In genomic region chr17:8015957-8016631, GRCh38 we compare ENCODE assay signal across 8 cellular contexts. TPM values are rescaled to one million over a fixed set of nuclear protein-coding genes. Genes with fewer than 3 reads are reported as not detected.
A peak's percentile ranks its signal among the peaks of the same experiment; 100 is the strongest.
DNase-seq lines count a peak whose midpoint lies in the region; ATAC-seq and TF ChIP-seq lines count a peak whose summit lies in the region.

No MANE protein-coding gene starts in this region.

- H3F3A ChIP-seq in PC-9 (ENCODE audit: insufficient read depth, low read depth): 0 out of 2 replicates have a peak, but pooled peaks cover 3% of the 10 kb centered on the region

- no peak overlapping the region for H3K27ac ChIP-seq in ACC112 (ENCODE audit: low read depth, low read length)
- no peak overlapping the region for H3K27ac ChIP-seq in PC-9
- H3K27ac ChIP-seq in effector memory CD4-positive, alpha-beta T cell (ENCODE audit: insufficient read depth, low read length, poor library complexity, severe bottlenecking): no peak overlapping the region
- no peak overlapping the region for H3K27ac ChIP-seq in muscle layer of colon (ENCODE audit: low read depth, low read length)
- H3K27ac ChIP-seq in vagina: no peak overlapping the region

- no peaks in the 10 kb centered on the region for H3K79me2 ChIP-seq in ACC112 (ENCODE audit: control insufficient read depth, insufficient read depth, low read length, unreplicated experiment)
- no peaks in the 10 kb centered on the region for H3K79me2 ChIP-seq in PC-9 (ENCODE audit: low read depth)

- H2AFZ ChIP-seq in ACC112 (ENCODE audit: low read length, unreplicated experiment) (peak overlapping the region; percentile 74), PC-9 (peak overlapping the region; percentile 79)

- H3K4me2 ChIP-seq in PC-9: peak overlapping the region; percentile 82

- no peak for TF ChIP-seq POLR2A in vagina (IDR thresholded peaks at IDR 0.05)

- H3K27me3 ChIP-seq in ACC112 (ENCODE audit: insufficient read depth, low read length): no peaks in the 10 kb centered on the region
- H3K27me3 ChIP-seq in PC-9 (ENCODE audit: insufficient read depth, low read depth): no peaks in the 10 kb centered on the region
- no peaks in the 10 kb centered on the region for H3K27me3 ChIP-seq in effector memory CD4-positive, alpha-beta T cell (replicated peaks; ENCODE audit: control insufficient read depth, insufficient read depth, low read length, poor library complexity, severe bottlenecking)
- peaks cover 7 to 29% of the 10 kb centered on the region in 2 donors for H3K27me3 ChIP-seq in muscle layer of colon (ENCODE audit: control insufficient read depth in 1 of 2, insufficient read depth in 2 of 2, low read length in 2 of 2)
- H3K27me3 ChIP-seq in vagina: no peaks in the 10 kb centered on the region

- no peaks in the 10 kb centered on the region for H3K9me3 ChIP-seq in PC-9 (ENCODE audit: insufficient read depth, low read depth)
- no peaks in the 10 kb centered on the region for H3K9me3 ChIP-seq in effector memory CD4-positive, alpha-beta T cell (ENCODE audit: control insufficient read depth, low read length)
- no peaks in the 10 kb centered on the region for H3K9me3 ChIP-seq in muscle layer of colon (ENCODE audit: low read length)
- no peaks in the 10 kb centered on the region for H3K9me3 ChIP-seq in vagina

- no peaks in the 10 kb centered on the region for H3K9me2 ChIP-seq in PC-9 (ENCODE audit: insufficient read depth)

- CTCF ChIA-PET in PC-9 (lab: Charles Lee): interaction anchor here (0.5 to 2.5 kb wide), 3 partner anchors 25 to 248 kb away, joined by 4 to 9 read pairs (median 5); no protein-coding TSS in a partner anchor

- DNase-seq in PC-9 (peak in 1 of 2 experiments; percentile 47), vagina (ENCODE audit: extremely low spot score in 2 of 2) (peak in 1 of 2 donors; percentile 93)
- no peak for DNase-seq in effector memory CD4-positive, alpha-beta T cell

- intact Hi-C loops in PC-9 (cut with micrococcal nuclease; ENCODE audit: unreplicated experiment) (loop anchor here (1.0 kb wide), 2 partner anchors 25 to 41 kb away; no protein-coding TSS in a partner anchor), vagina (cut with DNase I) (no loop called here)

- BruUV-seq in PC-9 (replicated peaks; lab: Mats Ljungman, UMichigan): no TSS peak

- POLR2A ChIA-PET in PC-9 (lab: Charles Lee; ENCODE audit: unreplicated experiment): interaction anchor here (0.6 to 0.7 kb wide), 3 partner anchors 83 to 279 kb away, joined by 3 to 6 read pairs (median 4); partner anchors contain the start of gene SLC25A35

- TF ChIP-seq CTCF in PC-9 (conservative IDR thresholded peaks at IDR 0.05) (no peak), vagina (IDR thresholded peaks at IDR 0.05) (no peak)

- ATAC-seq in GM18517 (IDR thresholded peaks at IDR 0.05; ENCODE audit: unreplicated experiment) (no peak), HG03039 (IDR thresholded peaks at IDR 0.05; ENCODE audit: unreplicated experiment) (no peak), GM18870 (IDR thresholded peaks at IDR 0.05; ENCODE audit: unreplicated experiment) (no peak)

- peak overlapping the region; percentile 69 for H3K4me3 ChIP-seq in ACC112 (ENCODE audit: low read depth, low read length)
- peak overlapping the region; percentile 50 for H3K4me3 ChIP-seq in PC-9
- H3K4me3 ChIP-seq in effector memory CD4-positive, alpha-beta T cell (ENCODE audit: insufficient read depth, low read depth, low read length, poor library complexity, severe bottlenecking): peak overlapping the region; percentile 56
- peak overlapping the region; percentile 21 to 24 for H3K4me3 ChIP-seq in muscle layer of colon (ENCODE audit: low read depth in 1 of 2, low read length in 2 of 2)
- H3K4me3 ChIP-seq in vagina: peak overlapping the region; percentile 44 to 48

- H3K36me3 ChIP-seq in ACC112 (ENCODE audit: insufficient read depth, low read length): no peaks in the 10 kb centered on the region
- H3K36me3 ChIP-seq in PC-9 (ENCODE audit: low read depth): no peaks in the 10 kb centered on the region
- no peaks in the 10 kb centered on the region for H3K36me3 ChIP-seq in effector memory CD4-positive, alpha-beta T cell (ENCODE audit: control insufficient read depth, insufficient read depth, low read length)
- H3K36me3 ChIP-seq in muscle layer of colon (ENCODE audit: insufficient read depth, low read length): no peaks in the 10 kb centered on the region
- H3K36me3 ChIP-seq in vagina: no peaks in the 10 kb centered on the region

- no peak overlapping the region for H3K9ac ChIP-seq in muscle layer of colon (ENCODE audit: low read length)

- H4K20me1 ChIP-seq in PC-9 (ENCODE audit: insufficient read depth): no peaks in the 10 kb centered on the region

- H3K4me1 ChIP-seq in ACC112 (ENCODE audit: control insufficient read depth, insufficient read depth, low read length, unreplicated experiment): peaks cover 23% of the 10 kb centered on the region
- no peaks in the 10 kb centered on the region for H3K4me1 ChIP-seq in PC-9 (replicated peaks; ENCODE audit: insufficient read depth)
- H3K4me1 ChIP-seq in effector memory CD4-positive, alpha-beta T cell (ENCODE audit: control insufficient read depth, insufficient read depth, low read length, poor library complexity, severe bottlenecking): peaks cover 12% of the 10 kb centered on the region
- peaks cover 12% of the 10 kb centered on the region for H3K4me1 ChIP-seq in muscle layer of colon (ENCODE audit: insufficient read depth, low read length)
- H3K4me1 ChIP-seq in vagina: peaks cover 36% of the 10 kb centered on the region

RNA-seq across cellular contexts. Expression of gene GUCY2D, which starts 13.7 kb away (rescaled TPM):
- total RNA-seq in PC-9 (2021): 0.79 TPM in 1 of 2 replicates, not detected in the other
- not detected for total RNA-seq in vagina

RNA-seq across cellular contexts. Expression of gene ALOX15B, which starts 22.8 kb away (rescaled TPM):
- total RNA-seq in PC-9 (2021) (not detected in 2 replicates), vagina (28.7 TPM)

Comparison
In these comparisons a context has a peak if more than half of its experiments do, and no peak if none do; other contexts are left out.
1. RNA of gene ALOX15B, which starts 22.8 kb away (total RNA-seq): 28.7 TPM in vagina (single experiment); not detected in PC-9; every median in the first group is over 10 times any median in the second.
2. Peak in every context shown above with its lines, with median percentiles within 50 percentile points of each other: H3K4me3 ChIP-seq.